8 cellular contexts compared by ENCODE assay signal in genomic region chr2:197517150-197517549, GRCh38. TPM values are rescaled to one million over a fixed set of nuclear protein-coding genes. Genes with fewer than 3 reads are reported as not detected.
DNase-seq lines count a peak whose midpoint lies in the region; ATAC-seq, FAIRE-seq and TF ChIP-seq lines count a peak whose summit lies in the region.

No MANE protein-coding gene starts in this region.

- 33% methylated on average over 2 of the region's 2 CpGs for WGBS in prostate gland

- POLR2A ChIA-PET in PC-3 (lab: Charles Lee; ENCODE audit: unreplicated experiment) (no interaction called here), endothelial cell of umbilical vein (lab: Charles Lee) (no interaction called here)

- FAIRE-seq in G401.6 (lab: Jason Lieb, UNC) (peak; percentile 42), endothelial cell of umbilical vein (lab: Jason Lieb, UNC) (no peak), urothelium cell line (lab: Jason Lieb, UNC) (no peak)

- DNase-seq in PC-3 = no peak
- DNase-seq in endothelial cell of umbilical vein (ENCODE audit: low read depth, low spot score) = no peak
- DNase-seq in prostate gland (ENCODE audit: low spot score) = no peak
- DNase-seq in urothelium cell line (ENCODE audit: low spot score) = no peak
- DNase-seq in LoVo (ENCODE audit: low spot score) = no peak
- DNase-seq in DMS 273 treated with DMSO at 0.1 percent for 48 hours (lab: John Stamatoyannopoulos, UW) = no peak

- H2AFZ ChIP-seq in PC-3 (ENCODE audit: low read length) = no peak overlapping the region
- H2AFZ ChIP-seq in endothelial cell of umbilical vein (ENCODE audit: low read depth, low read length) = no peak overlapping the region

- H3K4me3 ChIP-seq in PC-3 (ENCODE audit: low read length) (peak overlapping the region; percentile 89), endothelial cell of umbilical vein (replicated peaks in 1 of 3; ENCODE audit: insufficient read depth in 1 of 3, low read depth in 1 of 3, low read length in 3 of 3) (peak overlapping the region; percentile 38 to 81 (median 71)), prostate gland (peak overlapping the region; percentile 77 to 99)

- H3F3A ChIP-seq in PC-3 (ENCODE audit: low read length, unreplicated experiment) = no peaks in the 10 kb centered on the region

- ATAC-seq in PC-3 (no peak), GM19351 (IDR thresholded peaks at IDR 0.05; ENCODE audit: unreplicated experiment) (no peak)

- BruUV-seq in PC-3 (replicated peaks; lab: Mats Ljungman, UMichigan) (no TSS peak), endothelial cell of umbilical vein (replicated peaks; lab: Mats Ljungman, UMichigan) (no TSS peak)

- H3K4me2 ChIP-seq in PC-3 (ENCODE audit: low read length) (peak overlapping the region; percentile 94), endothelial cell of umbilical vein (ENCODE audit: insufficient read depth, low read length) (peak overlapping the region; percentile 94)

- dilution Hi-C loops in endothelial cell of umbilical vein (cut with MboI; ENCODE audit: extremely low pct_ligation_motif_present, low sequenced_read_pairs) = no loop called here

- H3K4me1 ChIP-seq in PC-3 (ENCODE audit: insufficient read depth, low read length) (peaks cover 17% of the 10 kb centered on the region), endothelial cell of umbilical vein (ENCODE audit: control insufficient read depth, extremely low read depth, insufficient read depth, low read length) (peaks cover 17% of the 10 kb centered on the region), prostate gland (replicated peaks) (no peaks in the 10 kb centered on the region)

- H3K36me3 ChIP-seq in PC-3 (ENCODE audit: low read depth, low read length) (peaks cover 11% of the 10 kb centered on the region), endothelial cell of umbilical vein (ENCODE audit: control insufficient read depth in 2 of 2, extremely low read depth in 1 of 2, insufficient read depth in 2 of 2, low read length in 2 of 2) (no peaks in the 10 kb centered on the region), prostate gland (no peaks in the 10 kb centered on the region)

- TF ChIP-seq CTCF in PC-3 (conservative IDR thresholded peaks at IDR 0.05; ENCODE audit: low read depth, low read length) = no peak
- TF ChIP-seq CTCF in endothelial cell of umbilical vein (IDR thresholded peaks at IDR 0.05; ENCODE audit: extremely low read depth in 1 of 2, insufficient read depth in 1 of 2, low read depth in 1 of 2, low read length in 2 of 2) = no peak
- no peak for TF ChIP-seq CTCF in prostate gland (IDR thresholded peaks at IDR 0.05)

- intact Hi-C loops in PC-3 (cut with micrococcal nuclease) (loop anchor here (5.0 kb wide), 3 partner anchors 60 to 190 kb away; partner anchors contain the start of gene MARS2), endothelial cell of umbilical vein (cut with micrococcal nuclease) (loop anchor here (2.0 kb wide), 1 partner anchor 188 kb away; the partner anchor contains the start of gene MARS2), prostate gland (cut with DNase I) (loop anchor here (5.0 kb wide), 1 partner anchor 190 kb away; the partner anchor contains the start of gene MARS2)

- TF ChIP-seq POLR2A in endothelial cell of umbilical vein (IDR thresholded peaks at IDR 0.05; ENCODE audit: low read depth, low read length) (no peak), prostate gland (IDR thresholded peaks at IDR 0.05) (no peak)

- H3K9me3 ChIP-seq in PC-3 (ENCODE audit: low read length) = no peaks in the 10 kb centered on the region
- no peaks in the 10 kb centered on the region for H3K9me3 ChIP-seq in endothelial cell of umbilical vein (replicated peaks; ENCODE audit: control insufficient read depth, insufficient read depth, low read length)
- H3K9me3 ChIP-seq in prostate gland = no peaks in the 10 kb centered on the region

- H3K27ac ChIP-seq in PC-3 (ENCODE audit: low read length) = no peak overlapping the region
- no peak overlapping the region for H3K27ac ChIP-seq in endothelial cell of umbilical vein (ENCODE audit: insufficient read depth, low read depth, low read length)
- peak overlapping the region in 1 of 2 donors; percentile 97 for H3K27ac ChIP-seq in prostate gland

- H3K9ac ChIP-seq in PC-3 (ENCODE audit: low read length) = peak overlapping the region; percentile 94
- peak overlapping the region; percentile 76 for H3K9ac ChIP-seq in endothelial cell of umbilical vein (replicated peaks; ENCODE audit: extremely low read depth, insufficient read depth, low read length)

- CTCF ChIA-PET in PC-3 (lab: Charles Lee) (interaction anchor here (1.1 kb wide), 1 partner anchor 82 kb away, joined by 5 read pairs; no protein-coding TSS in a partner anchor), endothelial cell of umbilical vein (lab: Charles Lee) (interaction anchor here (1.1 to 2.1 kb wide), 3 partner anchors 9 to 188 kb away, joined by 3 to 9 read pairs (median 3); partner anchors contain the start of gene MARS2)

- H3K79me2 ChIP-seq in PC-3 (ENCODE audit: low read length) (peaks cover 70% of the 10 kb centered on the region), endothelial cell of umbilical vein (ENCODE audit: control insufficient read depth, insufficient read depth, low read length) (peaks cover 63% of the 10 kb centered on the region)

- H4K20me1 ChIP-seq in PC-3 (ENCODE audit: low read length) (peaks cover 20% of the 10 kb centered on the region), endothelial cell of umbilical vein (replicated peaks; ENCODE audit: control insufficient read depth, extremely low read depth, insufficient read depth, low read length) (peaks cover 8% of the 10 kb centered on the region)

- H3K27me3 ChIP-seq in PC-3 (ENCODE audit: low read length) (no peaks in the 10 kb centered on the region), endothelial cell of umbilical vein (ENCODE audit: control insufficient read depth in 2 of 2, insufficient read depth in 2 of 2, low read length in 2 of 2) (no peaks in the 10 kb centered on the region), prostate gland (replicated peaks; ENCODE audit: insufficient read depth) (no peaks in the 10 kb centered on the region)

- H3K9me1 ChIP-seq in endothelial cell of umbilical vein (replicated peaks; ENCODE audit: control insufficient read depth, extremely low read depth, insufficient read depth, low read length) = no peaks in the 10 kb centered on the region

- H3K9me2 ChIP-seq in PC-3 (replicated peaks; ENCODE audit: low read length) = no peaks in the 10 kb centered on the region

TF ChIP-seq in endothelial cell of umbilical vein, 7 proteins besides CTCF, POLR2A, EP300 and RAD21:
- TF ChIP-seq FOS (IDR thresholded peaks at IDR 0.05; ENCODE audit: borderline replicate concordance, insufficient read depth, low read length) (no peak), POLR2AphosphoS5 (IDR thresholded peaks at IDR 0.05; ENCODE audit: insufficient read depth, low read depth, low read length) (no peak), GATA2 (IDR thresholded peaks at IDR 0.05; ENCODE audit: insufficient read depth, insufficient read length, low read depth, low read length) (no peak), EZH2 (IDR thresholded peaks at IDR 0.05; ENCODE audit: borderline replicate concordance, low read depth, low read length, severe bottlenecking) (no peak), MAX (IDR thresholded peaks at IDR 0.05; ENCODE audit: insufficient read depth, insufficient read length) (no peak), MYC (IDR thresholded peaks at IDR 0.05; ENCODE audit: low read depth, low read length) (no peak), JUN (IDR thresholded peaks at IDR 0.05; ENCODE audit: borderline replicate concordance, insufficient read depth, insufficient read length, low read depth) (no peak)

RNA-seq across cellular contexts. Expression of gene MOB4, which starts 1.3 kb away (rescaled TPM):
- total RNA-seq in PC-3 (2014; rRNA removed) = 16.8 and 24.9 TPM in 2 replicates
- total RNA-seq in endothelial cell of umbilical vein = 24.0 and 27.9 TPM in 2 replicates
- 16.1 and 23.9 TPM in 2 replicates for polyA plus RNA-seq in endothelial cell of umbilical vein
- polyA plus RNA-seq in endothelial cell of umbilical vein (2011; cell fraction: cytosol; rRNA removed) = 27.3 and 30.5 TPM in 2 replicates
- polyA plus RNA-seq in endothelial cell of umbilical vein (2011; cell fraction: nucleus; rRNA removed) = 10.9 and 16.3 TPM in 2 replicates
- polyA plus RNA-seq in endothelial cell of umbilical vein (2012) = 28.9 and 46.0 TPM in 2 replicates
- 9.1 and 10.1 TPM in 2 replicates for polyA minus RNA-seq in endothelial cell of umbilical vein
- 7.9 TPM for polyA minus RNA-seq in endothelial cell of umbilical vein (2011; cell fraction: cytosol; rRNA and poly(A)+ RNA removed)
- polyA minus RNA-seq in endothelial cell of umbilical vein (2011; cell fraction: nucleus; rRNA and poly(A)+ RNA removed) = 8.1 and 11.5 TPM in 2 replicates
- total RNA-seq in prostate gland = 10 to 100 TPM; 13.7 to 23.4 TPM

RNA-seq across cellular contexts. Expression of gene HSPE1, which starts 17.0 kb away (rescaled TPM):
- total RNA-seq in PC-3 (2014; rRNA removed) (266 and 321 TPM in 2 replicates), endothelial cell of umbilical vein (137 and 145 TPM in 2 replicates), prostate gland (100 to 1,000 TPM in 1 of 2 donors, 10 to 100 TPM in 1; 57.0 to 139 TPM)
- 32.2 and 59.8 TPM in 2 replicates for polyA plus RNA-seq in endothelial cell of umbilical vein
- 109 and 170 TPM in 2 replicates for polyA plus RNA-seq in endothelial cell of umbilical vein (2011; cell fraction: cytosol; rRNA removed)
- 26.3 and 49.7 TPM in 2 replicates for polyA plus RNA-seq in endothelial cell of umbilical vein (2011; cell fraction: nucleus; rRNA removed)
- 309 and 472 TPM in 2 replicates for polyA plus RNA-seq in endothelial cell of umbilical vein (2012)
- polyA minus RNA-seq in endothelial cell of umbilical vein = 10.2 and 13.9 TPM in 2 replicates
- 36.2 TPM for polyA minus RNA-seq in endothelial cell of umbilical vein (2011; cell fraction: cytosol; rRNA and poly(A)+ RNA removed)
- polyA minus RNA-seq in endothelial cell of umbilical vein (2011; cell fraction: nucleus; rRNA and poly(A)+ RNA removed) = 10.9 and 11.6 TPM in 2 replicates

RNA-seq across cellular contexts. Expression of gene HSPD1, which starts 17.5 kb away (rescaled TPM):
- total RNA-seq in PC-3 (2014; rRNA removed) = 396 and 410 TPM in 2 replicates
- 307 and 337 TPM in 2 replicates for total RNA-seq in endothelial cell of umbilical vein
- 43.8 and 73.2 TPM in 2 replicates for polyA plus RNA-seq in endothelial cell of umbilical vein
- polyA plus RNA-seq in endothelial cell of umbilical vein (2011; cell fraction: cytosol; rRNA removed) = 130 and 136 TPM in 2 replicates
- polyA plus RNA-seq in endothelial cell of umbilical vein (2011; cell fraction: nucleus; rRNA removed) = 128 and 178 TPM in 2 replicates
- 375 and 526 TPM in 2 replicates for polyA plus RNA-seq in endothelial cell of umbilical vein (2012)
- polyA minus RNA-seq in endothelial cell of umbilical vein = 137 and 141 TPM in 2 replicates
- polyA minus RNA-seq in endothelial cell of umbilical vein (2011; cell fraction: cytosol; rRNA and poly(A)+ RNA removed) = 320 TPM
- polyA minus RNA-seq in endothelial cell of umbilical vein (2011; cell fraction: nucleus; rRNA and poly(A)+ RNA removed) = 81.6 and 90.4 TPM in 2 replicates
- 100 to 1,000 TPM in 1 of 2 donors, 10 to 100 TPM in 1; 95.5 to 110 TPM for total RNA-seq in prostate gland
